ENCODE assay signal across 19 cellular contexts in genomic region chr2:192551760-192552159, GRCh38.
DNase-seq lines count a peak whose midpoint lies in the region; ATAC-seq, FAIRE-seq and TF ChIP-seq lines count a peak whose summit lies in the region.
"Had no signal": no experiment of that assay in that cellular context is flagged by ENCODE, and none has a peak within 500 bp of the region (broad histone marks: within the 10 kb centered on the region; RNA-seq: fewer than 3 reads in every experiment).

No MANE protein-coding gene starts in this region.

- no peak overlapping the region for H2BK12ac ChIP-seq in H1 (ENCODE audit: low read depth, low read length)

- H3K14ac ChIP-seq in H1 (ENCODE audit: insufficient read length), result no peak overlapping the region

- H4K5ac ChIP-seq in H1 (ENCODE audit: insufficient read length, low read depth, low read length) (no peak overlapping the region), mesendoderm (ENCODE audit: low read length) (no peak overlapping the region)

- H3K23me2 ChIP-seq in H1 (ENCODE audit: low read depth, low read length), result no peaks in the 10 kb centered on the region; the same call in 1 of the 2 replicates

- DNase-seq in GM23338 (ENCODE audit: low spot score), result peak; percentile 25
- no peak for DNase-seq in H1 (ENCODE audit: low read depth in 1 of 2, low spot score in 2 of 2)
- peak; percentile 6 for DNase-seq in mesendoderm
- no peak for DNase-seq in NCI-H1105 (lab: John Stamatoyannopoulos, UW)
- DNase-seq in SK-N-DZ (ENCODE audit: low spot score), result no peak
- DNase-seq: CD8-positive, alpha-beta memory T cell; COR-L47; DMS 273 treated with DMSO at 0.1 percent for 48 hours; DMS53; DND-41; EL; GOT3; KG1 had no signal

- H3K27ac Mint-ChIP-seq in GM23338, result no peak overlapping the region

- H3K4me1 Mint-ChIP-seq in GM23338, result no peaks in the 10 kb centered on the region
- H3K4me1 Mint-ChIP-seq: CD8-positive, alpha-beta memory T cell had no signal

- H3K79me2 ChIP-seq in GM23338 (replicated peaks; ENCODE audit: insufficient read depth) (no peaks in the 10 kb centered on the region), H1 (ENCODE audit: control insufficient read depth in 1 of 2, insufficient read depth in 2 of 2, low read length in 2 of 2) (no peaks in the 10 kb centered on the region), mesendoderm (ENCODE audit: control insufficient read depth, insufficient read depth, low read length) (no peaks in the 10 kb centered on the region)

- H2BK15ac ChIP-seq in H1 (ENCODE audit: low read length), result no peak overlapping the region
- no peak overlapping the region for H2BK15ac ChIP-seq in mesendoderm (replicated peaks; ENCODE audit: low read depth)

- H3K79me1 ChIP-seq in H1 (ENCODE audit: low read depth, low read length) (no peaks in the 10 kb centered on the region), mesendoderm (ENCODE audit: low read length) (no peaks in the 10 kb centered on the region)

- no peak overlapping the region for H4K91ac ChIP-seq in H1 (replicated peaks; ENCODE audit: insufficient read length, low read length)

- no peak for TF ChIP-seq POLR2A in H1 (IDR thresholded peaks at IDR 0.05; ENCODE audit: control extremely low read depth in 1 of 2, low read depth in 2 of 2, low read length in 2 of 2)

- H4K20me1 ChIP-seq in GM23338 (replicated peaks; ENCODE audit: insufficient read depth) (no peaks in the 10 kb centered on the region), H1 (replicated peaks in 1 of 2; ENCODE audit: control insufficient read depth in 1 of 2, insufficient read depth in 2 of 2, low read length in 2 of 2) (no peaks in the 10 kb centered on the region)
- H4K20me1 ChIP-seq: BLaER1 treated with 17β-estradiol and CSF1 and Interleukin-3, amounts not matched to agents 10 nM and 100 nM had no signal

- H2BK5ac ChIP-seq in H1 (ENCODE audit: low read depth, low read length) (no peak overlapping the region), mesendoderm (ENCODE audit: low read length) (no peak overlapping the region)

- H3K27me3 ChIP-seq in GM23338 (ENCODE audit: insufficient read depth) (no peaks in the 10 kb centered on the region), H1 (replicated peaks in 1 of 4; ENCODE audit: control insufficient read depth in 3 of 4, extremely low read depth in 1 of 4, insufficient read depth in 3 of 4, low read length in 3 of 4) (no peaks in the 10 kb centered on the region), mesendoderm (ENCODE audit: insufficient read depth, low read length, poor library complexity) (no peaks in the 10 kb centered on the region)
- H3K27me3 ChIP-seq: BLaER1 treated with 17β-estradiol and CSF1 and Interleukin-3, amounts not matched to agents 10 nM and 100 nM had no signal

- H3K4me1 ChIP-seq in GM23338 (ENCODE audit: insufficient read depth), result no peaks in the 10 kb centered on the region
- H3K4me1 ChIP-seq in H1 (replicated peaks in 1 of 4; ENCODE audit: control insufficient read depth in 3 of 4, insufficient read depth in 4 of 4, low read length in 3 of 4), result no peaks in the 10 kb centered on the region
- H3K4me1 ChIP-seq in mesendoderm (ENCODE audit: control insufficient read depth, low read depth, low read length), result no peaks in the 10 kb centered on the region
- H3K4me1 ChIP-seq: BLaER1 treated with 17β-estradiol and CSF1 and Interleukin-3, amounts not matched to agents 10 nM and 100 nM; HAP-1 had no signal

- H3K4me3 Mint-ChIP-seq in GM23338, result no peak overlapping the region
- H3K4me3 Mint-ChIP-seq: CD8-positive, alpha-beta memory T cell had no signal

- no peak for FAIRE-seq in H1 (lab: Jason Lieb, UNC)
- FAIRE-seq: A204.1, GM12878, GM19239 had no signal

- H3K9me3 Mint-ChIP-seq in GM23338, result no peaks in the 10 kb centered on the region
- H3K9me3 Mint-ChIP-seq: CD8-positive, alpha-beta memory T cell had no signal

- POLR2A ChIA-PET in H1 (lab: Charles Lee; ENCODE audit: partially characterized antibody), result no interaction called here

- 0 out of 7 replicates have a peak overlapping the region, but pooled peaks of 1 of the 4 experiments have one; percentile 18 for H3K9ac ChIP-seq in H1 (replicated peaks in 1 of 4; ENCODE audit: extremely low read depth in 1 of 4, low read depth in 3 of 4, low read length in 3 of 4)
- no peak overlapping the region for H3K9ac ChIP-seq in mesendoderm (ENCODE audit: low read length)
- H3K9ac ChIP-seq: BLaER1 treated with 17β-estradiol and CSF1 and Interleukin-3, amounts not matched to agents 10 nM and 100 nM had no signal

- H3K4me3 ChIP-seq in GM23338, result no peak overlapping the region
- H3K4me3 ChIP-seq in H1 (ENCODE audit: extremely low read depth in 1 of 4, insufficient read depth in 2 of 4, low read depth in 3 of 4, low read length in 4 of 4), result no peak overlapping the region
- H3K4me3 ChIP-seq in mesendoderm (ENCODE audit: low read length), result no peak overlapping the region
- H3K4me3 ChIP-seq: BLaER1 treated with 17β-estradiol and CSF1 and Interleukin-3, amounts not matched to agents 10 nM and 100 nM; GM12878; HAP-1 had no signal

- no peaks in the 10 kb centered on the region for H3K9me3 ChIP-seq in H1 (ENCODE audit: insufficient read depth in 2 of 2, low read depth in 1 of 2, low read length in 1 of 2)
- H3K9me3 ChIP-seq: BLaER1 treated with 17β-estradiol and CSF1 and Interleukin-3, amounts not matched to agents 10 nM and 100 nM; HAP-1 had no signal

- TF ChIP-seq EP300 in H1 (IDR thresholded peaks at IDR 0.05; ENCODE audit: borderline replicate concordance in 1 of 2, low read depth in 2 of 2, low read length in 2 of 2), result no peak

- no peak overlapping the region for H3K23ac ChIP-seq in H1 (ENCODE audit: insufficient read length)
- no peak overlapping the region for H3K23ac ChIP-seq in mesendoderm (ENCODE audit: low read length)

- ATAC-seq in GM23338, result peak; percentile 81
- ATAC-seq in GM21619 (IDR thresholded peaks at IDR 0.05; ENCODE audit: unreplicated experiment), result no peak
- ATAC-seq: GM12878 had no signal

- H2BK20ac ChIP-seq in H1 (ENCODE audit: low read length), result no peak overlapping the region

- no peaks in the 10 kb centered on the region for H3K36me3 Mint-ChIP-seq in GM23338 (ENCODE audit: low read depth)
- H3K36me3 Mint-ChIP-seq: CD8-positive, alpha-beta memory T cell had no signal

- 89% methylated on average over 3 of the region's 3 CpGs; no CpG with 5 or more reads in 1 of the 2 experiments for WGBS in H1 (ENCODE audit: extremely low coverage in 1 of 2, insufficient coverage in 1 of 2, insufficient read length in 1 of 2, insufficient replicate concordance in 2 of 2, low coverage in 1 of 2, low lambda C conversion rate in 2 of 2, missing lambda C conversion rate in 1 of 2), 2 experiments
- whole genome bisulfite sequencing in mesendoderm (ENCODE audit: extremely low coverage, insufficient coverage, low lambda C conversion rate), result no CpG with 5 or more reads among the region's 3 CpGs

- no peak overlapping the region for H3K27ac ChIP-seq in GM23338 (ENCODE audit: low read depth)
- H3K27ac ChIP-seq in H1 (ENCODE audit: low read depth, low read length), result no peak overlapping the region
- no peak overlapping the region for H3K27ac ChIP-seq in mesendoderm (ENCODE audit: low read depth, low read length)
- H3K27ac ChIP-seq: BLaER1 treated with 17β-estradiol and CSF1 and Interleukin-3, amounts not matched to agents 10 nM and 100 nM had no signal

- H3K36me3 ChIP-seq in GM23338 (ENCODE audit: insufficient read depth) (no peaks in the 10 kb centered on the region), H1 (ENCODE audit: control insufficient read depth in 2 of 4, insufficient read depth in 4 of 4, low read length in 3 of 4) (no peaks in the 10 kb centered on the region), mesendoderm (ENCODE audit: control insufficient read depth, insufficient read depth, low read length) (no peaks in the 10 kb centered on the region)
- H3K36me3 ChIP-seq: BLaER1 treated with 17β-estradiol and CSF1 and Interleukin-3, amounts not matched to agents 10 nM and 100 nM; HAP-1 had no signal

- peak; percentile 37 to 42 for TF ChIP-seq CTCF in GM23338 (conservative IDR thresholded peaks at IDR 0.05; ENCODE audit: low read depth in 2 of 2)
- TF ChIP-seq CTCF in H1 (IDR thresholded peaks at IDR 0.05; ENCODE audit: control extremely low read depth in 1 of 3, insufficient read depth in 1 of 3, low read depth in 1 of 3, low read length in 3 of 3), result peak; percentile 26 to 39 (median 33); a peak in 3 of 4 replicates

- no peak overlapping the region for H3K4ac ChIP-seq in H1 (replicated peaks; ENCODE audit: insufficient read length, low read depth, low read length)
- no peak overlapping the region for H3K4ac ChIP-seq in mesendoderm (ENCODE audit: low read depth, low read length)

- TF ChIP-seq RAD21 in H1 (IDR thresholded peaks at IDR 0.05 in 1 of 2, conservative IDR thresholded peaks at IDR 0.05 in 1 of 2; ENCODE audit: low read depth in 2 of 2, low read length in 2 of 2), result peak; percentile 15 to 33; a peak in 3 of 4 replicates

- H3K4me2 ChIP-seq in GM23338, result no peak overlapping the region
- H3K4me2 ChIP-seq in H1 (ENCODE audit: insufficient read depth in 1 of 2, low read depth in 2 of 2, low read length in 2 of 2), result no peak overlapping the region
- H3K4me2 ChIP-seq in mesendoderm (ENCODE audit: low read length), result no peak overlapping the region
- H3K4me2 ChIP-seq: BLaER1 treated with 17β-estradiol and CSF1 and Interleukin-3, amounts not matched to agents 10 nM and 100 nM had no signal

- H3K56ac ChIP-seq in H1 (replicated peaks; ENCODE audit: insufficient read length, low read depth, low read length), result no peak overlapping the region
- H3K56ac ChIP-seq in mesendoderm (ENCODE audit: low read length), result no peak overlapping the region

- H2AK5ac ChIP-seq in H1 (ENCODE audit: low read depth, low read length) (no peak overlapping the region), mesendoderm (ENCODE audit: low read length) (no peak overlapping the region)

- no peak overlapping the region for H2BK120ac ChIP-seq in H1 (replicated peaks; ENCODE audit: low read depth, low read length)
- H2BK120ac ChIP-seq in mesendoderm (ENCODE audit: low read depth, low read length), result no peak overlapping the region

- H3F3A ChIP-seq in GM23338 (replicated peaks; ENCODE audit: low read depth), result no peaks in the 10 kb centered on the region

- H4K8ac ChIP-seq in H1 (ENCODE audit: extremely low read depth, insufficient read depth, low read length), result no peak overlapping the region
- no peak overlapping the region for H4K8ac ChIP-seq in mesendoderm (ENCODE audit: low read depth, low read length)

- H2AFZ ChIP-seq in GM23338 (no peak overlapping the region; the same call in 1 of the 2 replicates), H1 (ENCODE audit: low read length) (peak overlapping the region; percentile 77; the same call in 1 of the 2 replicates)

- H3K9me2 ChIP-seq in GM23338 (ENCODE audit: insufficient read depth), result no peaks in the 10 kb centered on the region

- CTCF ChIA-PET in H1 (lab: Charles Lee; ENCODE audit: partially characterized antibody), result interaction anchor here (0.7 to 1.6 kb wide), 4 partner anchors 15 to 693 kb away, joined by 3 to 4 read pairs (median 3); no protein-coding TSS in a partner anchor

- no peaks in the 10 kb centered on the region for H3K27me3 Mint-ChIP-seq in GM23338 (ENCODE audit: insufficient read depth, low read depth, poor library complexity)
- H3K27me3 Mint-ChIP-seq: CD8-positive, alpha-beta memory T cell had no signal

- no peak overlapping the region for H3K18ac ChIP-seq in H1 (ENCODE audit: extremely low read depth, low read length)
- H3K18ac ChIP-seq in mesendoderm (ENCODE audit: low read length), result no peak overlapping the region

TF ChIP-seq in H1, 55 proteins besides CTCF, POLR2A, EP300 and RAD21 (continues in another document):
- no peak for TF ChIP-seq GABPA (IDR thresholded peaks at IDR 0.05; ENCODE audit: borderline replicate concordance, insufficient read depth, low read length)

Comparison
In these comparisons a context has a peak if more than half of its experiments do, and no peak if none do; other contexts are left out.
1. DNase-seq: peak in GM23338 (single experiment) and mesendoderm (single experiment); none in H1 (0 of 2), NCI-H1105 (single experiment) and SK-N-DZ (single experiment).